1 cellular context compared by ENCODE assay signal in the genomic region with DNA sequence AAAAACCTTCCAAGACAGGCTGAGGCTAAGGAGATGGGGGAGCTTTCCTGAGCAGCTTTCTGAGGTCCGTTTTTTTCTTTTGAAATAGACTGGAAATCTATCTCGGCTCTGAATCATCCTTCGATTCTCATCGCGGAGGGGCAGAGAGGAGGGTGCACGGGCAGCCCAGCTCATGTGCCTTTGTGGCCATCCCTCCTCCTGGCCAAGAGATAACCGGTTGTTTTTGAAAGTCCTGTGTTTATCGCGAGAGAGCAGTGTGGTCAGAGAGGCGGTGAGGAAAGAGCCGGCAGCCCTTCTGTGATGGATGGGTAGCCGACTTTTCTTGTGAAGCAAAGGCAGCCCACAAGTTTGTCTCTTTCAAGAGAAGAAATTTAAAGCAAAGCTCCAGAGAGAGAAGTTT.
TF ChIP-seq lines count a peak whose summit lies in the region.

No MANE protein-coding gene starts in this region.

TF ChIP-seq in K562, 482 proteins besides CTCF, POLR2A, EP300 and RAD21 (continued from another document and continues in another):
- TF ChIP-seq, protein P1, sequence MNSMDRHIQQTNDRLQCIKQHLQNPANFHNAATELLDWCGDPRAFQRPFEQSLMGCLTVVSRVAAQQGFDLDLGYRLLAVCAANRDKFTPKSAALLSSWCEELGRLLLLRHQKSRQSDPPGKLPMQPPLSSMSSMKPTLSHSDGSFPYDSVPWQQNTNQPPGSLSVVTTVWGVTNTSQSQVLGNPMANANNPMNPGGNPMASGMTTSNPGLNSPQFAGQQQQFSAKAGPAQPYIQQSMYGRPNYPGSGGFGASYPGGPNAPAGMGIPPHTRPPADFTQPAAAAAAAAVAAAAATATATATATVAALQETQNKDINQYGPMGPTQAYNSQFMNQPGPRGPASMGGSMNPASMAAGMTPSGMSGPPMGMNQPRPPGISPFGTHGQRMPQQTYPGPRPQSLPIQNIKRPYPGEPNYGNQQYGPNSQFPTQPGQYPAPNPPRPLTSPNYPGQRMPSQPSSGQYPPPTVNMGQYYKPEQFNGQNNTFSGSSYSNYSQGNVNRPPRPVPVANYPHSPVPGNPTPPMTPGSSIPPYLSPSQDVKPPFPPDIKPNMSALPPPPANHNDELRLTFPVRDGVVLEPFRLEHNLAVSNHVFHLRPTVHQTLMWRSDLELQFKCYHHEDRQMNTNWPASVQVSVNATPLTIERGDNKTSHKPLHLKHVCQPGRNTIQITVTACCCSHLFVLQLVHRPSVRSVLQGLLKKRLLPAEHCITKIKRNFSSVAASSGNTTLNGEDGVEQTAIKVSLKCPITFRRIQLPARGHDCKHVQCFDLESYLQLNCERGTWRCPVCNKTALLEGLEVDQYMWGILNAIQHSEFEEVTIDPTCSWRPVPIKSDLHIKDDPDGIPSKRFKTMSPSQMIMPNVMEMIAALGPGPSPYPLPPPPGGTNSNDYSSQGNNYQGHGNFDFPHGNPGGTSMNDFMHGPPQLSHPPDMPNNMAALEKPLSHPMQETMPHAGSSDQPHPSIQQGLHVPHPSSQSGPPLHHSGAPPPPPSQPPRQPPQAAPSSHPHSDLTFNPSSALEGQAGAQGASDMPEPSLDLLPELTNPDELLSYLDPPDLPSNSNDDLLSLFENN (IDR thresholded peaks at IDR 0.05; ENCODE audit: low read depth in 2 of 2, low read length in 2 of 2), result no peak
- TF ChIP-seq HDAC2 (IDR thresholded peaks at IDR 0.05) (peak; percentile 49; the same call in 1 of the 2 replicates), YBX1 (IDR thresholded peaks at IDR 0.05) (no peak), TBP (optimal IDR thresholded peaks at IDR 0.05; ENCODE audit: low read depth, low read length) (no peak), TRIM28 (IDR thresholded peaks at IDR 0.05) (0 out of 2 replicates have a peak, but pooled peaks have one; percentile 68), TCF7L2 (IDR thresholded peaks at IDR 0.05; ENCODE audit: low read depth, low read length) (no peak), ESRRA (IDR thresholded peaks at IDR 0.05; ENCODE audit: borderline replicate concordance, low read depth) (peak; percentile 67; the same call in 1 of the 2 replicates), ZKSCAN8 (CRISPR knock-in tag; IDR thresholded peaks at IDR 0.05) (no peak), TEAD4 (IDR thresholded peaks at IDR 0.05; ENCODE audit: low read length) (peak; percentile 76), TEAD4 (CRISPR knock-in tag; IDR thresholded peaks at IDR 0.05; ENCODE audit: borderline replicate concordance) (no peak), POLR2AphosphoS5 (IDR thresholded peaks at IDR 0.05; ENCODE audit: control insufficient read depth, insufficient read depth, low read depth, low read length) (peak; percentile 63; the same call in 1 of the 2 replicates), ZNF583 (CRISPR knock-in tag; IDR thresholded peaks at IDR 0.05) (no peak), MTA2 (IDR thresholded peaks at IDR 0.05; ENCODE audit: low read depth) (peak; percentile 40; the same call in 1 of the 2 replicates), THRAP3 (IDR thresholded peaks at IDR 0.05; ENCODE audit: borderline replicate concordance) (no peak), SRF (CRISPR knock-in tag; IDR thresholded peaks at IDR 0.05) (no peak), JUND (IDR thresholded peaks at IDR 0.05; ENCODE audit: borderline replicate concordance, low read depth, low read length) (peak; percentile 35; the same call in 1 of the 2 replicates), JUND (tag; IDR thresholded peaks at IDR 0.05; ENCODE audit: borderline replicate concordance, low read depth, low read length) (no peak; the same call in 2 of the 3 replicates), CHD2 (IDR thresholded peaks at IDR 0.05; ENCODE audit: low read depth, low read length) (peak; percentile 97), NFE2L1 (tag; IDR thresholded peaks at IDR 0.05; ENCODE audit: borderline replicate concordance, low read depth) (no peak), DIDO1 (tag; IDR thresholded peaks at IDR 0.05; ENCODE audit: low read depth) (no peak)
- TF ChIP-seq, protein P2, sequence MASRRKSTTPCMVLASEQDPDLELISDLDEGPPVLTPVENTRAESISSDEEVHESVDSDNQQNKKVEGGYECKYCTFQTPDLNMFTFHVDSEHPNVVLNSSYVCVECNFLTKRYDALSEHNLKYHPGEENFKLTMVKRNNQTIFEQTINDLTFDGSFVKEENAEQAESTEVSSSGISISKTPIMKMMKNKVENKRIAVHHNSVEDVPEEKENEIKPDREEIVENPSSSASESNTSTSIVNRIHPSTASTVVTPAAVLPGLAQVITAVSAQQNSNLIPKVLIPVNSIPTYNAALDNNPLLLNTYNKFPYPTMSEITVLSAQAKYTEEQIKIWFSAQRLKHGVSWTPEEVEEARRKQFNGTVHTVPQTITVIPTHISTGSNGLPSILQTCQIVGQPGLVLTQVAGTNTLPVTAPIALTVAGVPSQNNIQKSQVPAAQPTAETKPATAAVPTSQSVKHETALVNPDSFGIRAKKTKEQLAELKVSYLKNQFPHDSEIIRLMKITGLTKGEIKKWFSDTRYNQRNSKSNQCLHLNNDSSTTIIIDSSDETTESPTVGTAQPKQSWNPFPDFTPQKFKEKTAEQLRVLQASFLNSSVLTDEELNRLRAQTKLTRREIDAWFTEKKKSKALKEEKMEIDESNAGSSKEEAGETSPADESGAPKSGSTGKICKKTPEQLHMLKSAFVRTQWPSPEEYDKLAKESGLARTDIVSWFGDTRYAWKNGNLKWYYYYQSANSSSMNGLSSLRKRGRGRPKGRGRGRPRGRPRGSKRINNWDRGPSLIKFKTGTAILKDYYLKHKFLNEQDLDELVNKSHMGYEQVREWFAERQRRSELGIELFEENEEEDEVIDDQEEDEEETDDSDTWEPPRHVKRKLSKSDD (conservative IDR thresholded peaks at IDR 0.05; ENCODE audit: low read length), result no peak
- TF ChIP-seq, protein P3, sequence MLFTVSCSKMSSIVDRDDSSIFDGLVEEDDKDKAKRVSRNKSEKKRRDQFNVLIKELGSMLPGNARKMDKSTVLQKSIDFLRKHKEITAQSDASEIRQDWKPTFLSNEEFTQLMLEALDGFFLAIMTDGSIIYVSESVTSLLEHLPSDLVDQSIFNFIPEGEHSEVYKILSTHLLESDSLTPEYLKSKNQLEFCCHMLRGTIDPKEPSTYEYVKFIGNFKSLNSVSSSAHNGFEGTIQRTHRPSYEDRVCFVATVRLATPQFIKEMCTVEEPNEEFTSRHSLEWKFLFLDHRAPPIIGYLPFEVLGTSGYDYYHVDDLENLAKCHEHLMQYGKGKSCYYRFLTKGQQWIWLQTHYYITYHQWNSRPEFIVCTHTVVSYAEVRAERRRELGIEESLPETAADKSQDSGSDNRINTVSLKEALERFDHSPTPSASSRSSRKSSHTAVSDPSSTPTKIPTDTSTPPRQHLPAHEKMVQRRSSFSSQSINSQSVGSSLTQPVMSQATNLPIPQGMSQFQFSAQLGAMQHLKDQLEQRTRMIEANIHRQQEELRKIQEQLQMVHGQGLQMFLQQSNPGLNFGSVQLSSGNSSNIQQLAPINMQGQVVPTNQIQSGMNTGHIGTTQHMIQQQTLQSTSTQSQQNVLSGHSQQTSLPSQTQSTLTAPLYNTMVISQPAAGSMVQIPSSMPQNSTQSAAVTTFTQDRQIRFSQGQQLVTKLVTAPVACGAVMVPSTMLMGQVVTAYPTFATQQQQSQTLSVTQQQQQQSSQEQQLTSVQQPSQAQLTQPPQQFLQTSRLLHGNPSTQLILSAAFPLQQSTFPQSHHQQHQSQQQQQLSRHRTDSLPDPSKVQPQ (CRISPR knock-in tag; IDR thresholded peaks at IDR 0.05; ENCODE audit: borderline replicate concordance), result no peak
- TF ChIP-seq, protein P4, sequence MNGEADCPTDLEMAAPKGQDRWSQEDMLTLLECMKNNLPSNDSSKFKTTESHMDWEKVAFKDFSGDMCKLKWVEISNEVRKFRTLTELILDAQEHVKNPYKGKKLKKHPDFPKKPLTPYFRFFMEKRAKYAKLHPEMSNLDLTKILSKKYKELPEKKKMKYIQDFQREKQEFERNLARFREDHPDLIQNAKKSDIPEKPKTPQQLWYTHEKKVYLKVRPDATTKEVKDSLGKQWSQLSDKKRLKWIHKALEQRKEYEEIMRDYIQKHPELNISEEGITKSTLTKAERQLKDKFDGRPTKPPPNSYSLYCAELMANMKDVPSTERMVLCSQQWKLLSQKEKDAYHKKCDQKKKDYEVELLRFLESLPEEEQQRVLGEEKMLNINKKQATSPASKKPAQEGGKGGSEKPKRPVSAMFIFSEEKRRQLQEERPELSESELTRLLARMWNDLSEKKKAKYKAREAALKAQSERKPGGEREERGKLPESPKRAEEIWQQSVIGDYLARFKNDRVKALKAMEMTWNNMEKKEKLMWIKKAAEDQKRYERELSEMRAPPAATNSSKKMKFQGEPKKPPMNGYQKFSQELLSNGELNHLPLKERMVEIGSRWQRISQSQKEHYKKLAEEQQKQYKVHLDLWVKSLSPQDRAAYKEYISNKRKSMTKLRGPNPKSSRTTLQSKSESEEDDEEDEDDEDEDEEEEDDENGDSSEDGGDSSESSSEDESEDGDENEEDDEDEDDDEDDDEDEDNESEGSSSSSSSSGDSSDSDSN (IDR thresholded peaks at IDR 0.05; ENCODE audit: borderline replicate concordance in 1 of 2, low read depth in 2 of 2, low read length in 2 of 2), result no peak
- TF ChIP-seq, protein P5, sequence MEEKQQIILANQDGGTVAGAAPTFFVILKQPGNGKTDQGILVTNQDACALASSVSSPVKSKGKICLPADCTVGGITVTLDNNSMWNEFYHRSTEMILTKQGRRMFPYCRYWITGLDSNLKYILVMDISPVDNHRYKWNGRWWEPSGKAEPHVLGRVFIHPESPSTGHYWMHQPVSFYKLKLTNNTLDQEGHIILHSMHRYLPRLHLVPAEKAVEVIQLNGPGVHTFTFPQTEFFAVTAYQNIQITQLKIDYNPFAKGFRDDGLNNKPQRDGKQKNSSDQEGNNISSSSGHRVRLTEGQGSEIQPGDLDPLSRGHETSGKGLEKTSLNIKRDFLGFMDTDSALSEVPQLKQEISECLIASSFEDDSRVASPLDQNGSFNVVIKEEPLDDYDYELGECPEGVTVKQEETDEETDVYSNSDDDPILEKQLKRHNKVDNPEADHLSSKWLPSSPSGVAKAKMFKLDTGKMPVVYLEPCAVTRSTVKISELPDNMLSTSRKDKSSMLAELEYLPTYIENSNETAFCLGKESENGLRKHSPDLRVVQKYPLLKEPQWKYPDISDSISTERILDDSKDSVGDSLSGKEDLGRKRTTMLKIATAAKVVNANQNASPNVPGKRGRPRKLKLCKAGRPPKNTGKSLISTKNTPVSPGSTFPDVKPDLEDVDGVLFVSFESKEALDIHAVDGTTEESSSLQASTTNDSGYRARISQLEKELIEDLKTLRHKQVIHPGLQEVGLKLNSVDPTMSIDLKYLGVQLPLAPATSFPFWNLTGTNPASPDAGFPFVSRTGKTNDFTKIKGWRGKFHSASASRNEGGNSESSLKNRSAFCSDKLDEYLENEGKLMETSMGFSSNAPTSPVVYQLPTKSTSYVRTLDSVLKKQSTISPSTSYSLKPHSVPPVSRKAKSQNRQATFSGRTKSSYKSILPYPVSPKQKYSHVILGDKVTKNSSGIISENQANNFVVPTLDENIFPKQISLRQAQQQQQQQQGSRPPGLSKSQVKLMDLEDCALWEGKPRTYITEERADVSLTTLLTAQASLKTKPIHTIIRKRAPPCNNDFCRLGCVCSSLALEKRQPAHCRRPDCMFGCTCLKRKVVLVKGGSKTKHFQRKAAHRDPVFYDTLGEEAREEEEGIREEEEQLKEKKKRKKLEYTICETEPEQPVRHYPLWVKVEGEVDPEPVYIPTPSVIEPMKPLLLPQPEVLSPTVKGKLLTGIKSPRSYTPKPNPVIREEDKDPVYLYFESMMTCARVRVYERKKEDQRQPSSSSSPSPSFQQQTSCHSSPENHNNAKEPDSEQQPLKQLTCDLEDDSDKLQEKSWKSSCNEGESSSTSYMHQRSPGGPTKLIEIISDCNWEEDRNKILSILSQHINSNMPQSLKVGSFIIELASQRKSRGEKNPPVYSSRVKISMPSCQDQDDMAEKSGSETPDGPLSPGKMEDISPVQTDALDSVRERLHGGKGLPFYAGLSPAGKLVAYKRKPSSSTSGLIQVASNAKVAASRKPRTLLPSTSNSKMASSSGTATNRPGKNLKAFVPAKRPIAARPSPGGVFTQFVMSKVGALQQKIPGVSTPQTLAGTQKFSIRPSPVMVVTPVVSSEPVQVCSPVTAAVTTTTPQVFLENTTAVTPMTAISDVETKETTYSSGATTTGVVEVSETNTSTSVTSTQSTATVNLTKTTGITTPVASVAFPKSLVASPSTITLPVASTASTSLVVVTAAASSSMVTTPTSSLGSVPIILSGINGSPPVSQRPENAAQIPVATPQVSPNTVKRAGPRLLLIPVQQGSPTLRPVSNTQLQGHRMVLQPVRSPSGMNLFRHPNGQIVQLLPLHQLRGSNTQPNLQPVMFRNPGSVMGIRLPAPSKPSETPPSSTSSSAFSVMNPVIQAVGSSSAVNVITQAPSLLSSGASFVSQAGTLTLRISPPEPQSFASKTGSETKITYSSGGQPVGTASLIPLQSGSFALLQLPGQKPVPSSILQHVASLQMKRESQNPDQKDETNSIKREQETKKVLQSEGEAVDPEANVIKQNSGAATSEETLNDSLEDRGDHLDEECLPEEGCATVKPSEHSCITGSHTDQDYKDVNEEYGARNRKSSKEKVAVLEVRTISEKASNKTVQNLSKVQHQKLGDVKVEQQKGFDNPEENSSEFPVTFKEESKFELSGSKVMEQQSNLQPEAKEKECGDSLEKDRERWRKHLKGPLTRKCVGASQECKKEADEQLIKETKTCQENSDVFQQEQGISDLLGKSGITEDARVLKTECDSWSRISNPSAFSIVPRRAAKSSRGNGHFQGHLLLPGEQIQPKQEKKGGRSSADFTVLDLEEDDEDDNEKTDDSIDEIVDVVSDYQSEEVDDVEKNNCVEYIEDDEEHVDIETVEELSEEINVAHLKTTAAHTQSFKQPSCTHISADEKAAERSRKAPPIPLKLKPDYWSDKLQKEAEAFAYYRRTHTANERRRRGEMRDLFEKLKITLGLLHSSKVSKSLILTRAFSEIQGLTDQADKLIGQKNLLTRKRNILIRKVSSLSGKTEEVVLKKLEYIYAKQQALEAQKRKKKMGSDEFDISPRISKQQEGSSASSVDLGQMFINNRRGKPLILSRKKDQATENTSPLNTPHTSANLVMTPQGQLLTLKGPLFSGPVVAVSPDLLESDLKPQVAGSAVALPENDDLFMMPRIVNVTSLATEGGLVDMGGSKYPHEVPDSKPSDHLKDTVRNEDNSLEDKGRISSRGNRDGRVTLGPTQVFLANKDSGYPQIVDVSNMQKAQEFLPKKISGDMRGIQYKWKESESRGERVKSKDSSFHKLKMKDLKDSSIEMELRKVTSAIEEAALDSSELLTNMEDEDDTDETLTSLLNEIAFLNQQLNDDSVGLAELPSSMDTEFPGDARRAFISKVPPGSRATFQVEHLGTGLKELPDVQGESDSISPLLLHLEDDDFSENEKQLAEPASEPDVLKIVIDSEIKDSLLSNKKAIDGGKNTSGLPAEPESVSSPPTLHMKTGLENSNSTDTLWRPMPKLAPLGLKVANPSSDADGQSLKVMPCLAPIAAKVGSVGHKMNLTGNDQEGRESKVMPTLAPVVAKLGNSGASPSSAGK (IDR thresholded peaks at IDR 0.05), result peak; percentile 60
